In the genomic region with DNA sequence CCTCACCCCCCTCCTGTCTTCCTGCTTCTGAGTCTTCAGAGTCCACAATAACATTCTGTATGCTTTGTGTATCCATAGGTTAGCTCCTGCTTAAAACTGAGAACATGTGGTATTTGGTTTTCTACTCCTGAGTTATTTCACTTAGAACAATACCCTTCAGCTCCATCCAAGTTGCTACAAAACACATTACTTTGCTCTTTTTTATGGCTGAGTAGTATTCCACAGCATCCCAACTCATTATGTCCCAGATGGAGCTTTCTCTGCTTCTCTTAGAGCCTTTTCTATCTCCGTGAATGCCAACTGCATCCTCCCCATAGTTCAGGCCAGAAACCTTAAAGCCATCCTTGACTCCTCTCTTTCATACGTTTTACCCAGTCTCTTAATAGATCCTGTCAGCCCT, we compare ENCODE assay signal across 4 cellular contexts. TPM values are rescaled to one million over a fixed set of nuclear protein-coding genes. Genes with fewer than 3 reads are reported as not detected.
"Had no signal": no experiment of that assay in that cellular context is flagged by ENCODE, and none has a peak within 500 bp of the region (broad histone marks: within the 10 kb centered on the region; RNA-seq: fewer than 3 reads in every experiment).

No MANE protein-coding gene starts in this region.

- H3K4me3 ChIP-seq: GM12878 had no signal

- DNase-seq: GDM1, GF-D8 had no signal

- ATAC-seq: GM12878 had no signal

RNA-seq across cellular contexts. Expression of a gene that starts 55.8 kb away (rescaled TPM):
- total RNA-seq: G401, GM12878 had no signal
